In the genomic region with DNA sequence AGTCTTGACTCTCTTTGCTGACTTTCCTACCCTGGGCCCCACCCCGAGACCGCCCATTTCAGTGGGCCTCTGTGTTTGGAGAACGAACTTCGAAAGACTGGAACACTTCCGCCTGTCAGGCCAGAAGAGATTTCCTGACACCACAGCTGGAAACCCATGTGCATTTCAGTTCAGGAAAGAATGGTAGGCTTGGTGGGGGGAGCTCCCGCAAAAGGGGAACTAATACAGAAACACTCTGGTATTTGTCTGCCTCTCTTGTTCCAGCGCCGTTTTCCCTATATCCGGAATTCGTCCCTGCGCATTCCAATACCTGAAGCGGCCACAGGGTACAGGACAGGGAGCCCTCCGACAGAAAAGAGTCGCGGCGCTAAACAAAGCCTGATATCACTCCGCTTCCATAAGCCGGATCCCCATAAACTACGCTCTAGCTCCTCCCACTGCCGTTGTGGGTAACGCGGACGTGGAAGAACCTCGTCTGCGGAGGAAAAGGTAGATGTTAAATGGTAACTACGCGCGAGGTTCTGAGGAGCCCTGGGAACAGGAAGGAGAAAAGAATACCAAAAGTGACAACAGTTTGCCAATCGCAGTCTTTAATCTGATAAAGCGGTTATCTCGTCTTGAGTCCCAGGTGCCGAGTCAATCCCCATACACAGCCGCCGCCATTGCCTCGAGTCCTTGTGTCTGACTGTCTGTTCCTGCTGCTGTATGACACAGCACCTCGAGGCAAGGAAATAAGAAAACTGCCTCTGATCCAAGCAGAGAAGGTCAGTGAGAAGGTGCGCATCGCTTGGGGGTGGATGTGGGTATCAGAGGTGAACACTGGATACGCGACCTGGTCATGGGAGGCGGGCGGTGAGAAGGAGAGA, we compare ENCODE assay signal across 8 cellular contexts. TPM values are rescaled to one million over a fixed set of nuclear protein-coding genes. Genes with fewer than 3 reads are reported as not detected.
DNase-seq lines count a peak whose midpoint lies in the region; ATAC-seq and TF ChIP-seq lines count a peak whose summit lies in the region.

Gene ARMCX5, plus strand, starts transcription at position 432 of the 866 bp plus-strand sequence. CDS start 2,627 bp downstream, outside the sequence.

- no peaks in the 10 kb centered on the region for H3K9me3 ChIP-seq in AG04450 (ENCODE audit: control insufficient read depth, insufficient read depth, low read length)

- CTCF ChIA-PET in AG04450 (lab: Charles Lee) = interaction anchor here (1.8 kb wide), 1 partner anchor 236 kb away, joined by 13 read pairs; no protein-coding TSS in a partner anchor

- ATAC-seq in GM18907 (IDR thresholded peaks at IDR 0.05; ENCODE audit: unreplicated experiment) (peak; percentile 90), HG03159 (IDR thresholded peaks at IDR 0.05; ENCODE audit: unreplicated experiment) (peak; percentile 86)

- peak; percentile 43 for DNase-seq in AG04450 (ENCODE audit: low read depth, low spot score)
- DNase-seq in NCI-H226 = peak; percentile 75
- DNase-seq in activated CD4-positive, CD25-positive, alpha-beta regulatory T cell treated with anti-CD3 and anti-CD28 coated beads, Interleukin-2, amount 50 U/mL, for 72 hours = peak; percentile 57
- peak; percentile 88 for DNase-seq in kidney glomerular epithelial cell (lab: John Stamatoyannopoulos, UW)
- peak; percentile 77 for DNase-seq in stimulated activated CD4-positive, alpha-beta T cell treated with anti-CD3 and anti-CD28 coated beads, Interleukin-15, amount 100 ng/mL, for 24 hours

- TF ChIP-seq CTCF in AG04450 (IDR thresholded peaks at IDR 0.05; ENCODE audit: low read depth, low read length) = 0 out of 2 replicates have a peak, but pooled peaks have one; percentile 9

- no peaks in the 10 kb centered on the region for H3K27me3 ChIP-seq in AG04450 (ENCODE audit: control insufficient read depth, insufficient read depth, low read length)

- H3K27ac ChIP-seq in AG04450 (ENCODE audit: low read depth, low read length) (peak within 1 kb of the TSS; percentile 73), cingulate gyrus (ENCODE audit: low read depth, low read length) (peak within 1 kb of the TSS; percentile 49)

- POLR2A ChIA-PET in AG04450 (lab: Yijun Ruan, JAX) = interaction anchor here (0.8 kb wide), 1 partner anchor 60 kb away, joined by 4 read pairs; no protein-coding TSS in a partner anchor

- peak within 1 kb of the TSS; percentile 80 for H3K4me3 ChIP-seq in AG04450 (ENCODE audit: low read depth, low read length)

RNA-seq across cellular contexts. Expression of gene ARMCX5, which starts in this region (rescaled TPM):
- polyA plus RNA-seq in AG04450 (2011; rRNA removed) = 20.2 and 20.5 TPM in 2 replicates
- 18.6 and 20.8 TPM in 2 replicates for polyA minus RNA-seq in AG04450 (2011; rRNA and poly(A)+ RNA removed)

Comparison
In these comparisons a context has a peak if more than half of its experiments do, and no peak if none do; other contexts are left out.
1. Peak in every context shown above with its lines: DNase-seq, ATAC-seq, H3K4me3 ChIP-seq and H3K27ac ChIP-seq.